ENCODE assay signal across 25 cellular contexts in the genomic region with DNA sequence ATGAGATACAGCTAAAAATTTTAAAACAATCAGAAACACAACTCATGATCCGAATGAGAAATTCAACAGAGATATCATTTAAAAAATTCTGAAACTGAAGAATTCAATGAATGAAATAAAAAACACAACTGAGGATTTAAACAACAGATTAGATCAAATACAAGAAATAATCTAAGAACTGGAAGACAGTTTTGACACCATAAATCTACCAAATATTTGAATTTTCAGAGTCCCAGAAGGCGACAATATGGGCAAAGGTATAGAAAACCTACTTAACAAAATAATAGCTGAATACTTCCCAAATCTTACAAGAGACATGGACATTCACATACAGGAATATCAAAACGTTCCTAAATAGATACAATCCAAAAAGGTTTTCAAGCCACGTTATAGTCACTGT.
DNase-seq lines count a peak whose midpoint lies in the region; ATAC-seq, FAIRE-seq and TF ChIP-seq lines count a peak whose summit lies in the region.
"Had no signal": no experiment of that assay in that cellular context is flagged by ENCODE, and none has a peak within 500 bp of the region (broad histone marks: within the 10 kb centered on the region; RNA-seq: fewer than 3 reads in every experiment).

No MANE protein-coding gene starts in this region.

- POLR2A ChIA-PET in A549 (lab: Yijun Ruan, JAX) = no interaction called here

- TF ChIP-seq RAD21 in A549 (conservative IDR thresholded peaks at IDR 0.05 in 1 of 2, IDR thresholded peaks at IDR 0.05 in 1 of 2) = no peak

- peaks cover 26% of the 10 kb centered on the region in 2 donors for H3K9me3 Mint-ChIP-seq in activated T-cell treated with anti-CD3 and anti-CD28 coated beads, Interleukin-2, amount 50 U/mL, for 72 hours

- peaks cover 22% of the 10 kb centered on the region for H3K9me3 ChIP-seq in A549
- H3K9me3 ChIP-seq: BE2C had no signal

- no peak overlapping the region for H3K27ac ChIP-seq in A549
- H3K27ac ChIP-seq: 22Rv1, BLaER1 had no signal

- H3K27me3 Mint-ChIP-seq in activated T-cell treated with anti-CD3 and anti-CD28 coated beads, Interleukin-2, amount 50 U/mL, for 72 hours (ENCODE audit: low read depth) = no peaks in the 10 kb centered on the region
- H3K27me3 Mint-ChIP-seq: CD4-positive, alpha-beta memory T cell; CD4-positive, CD25-positive, alpha-beta regulatory T cell; CD8-positive, alpha-beta memory T cell had no signal

- H3K4me3 ChIP-seq in A549 = no peak overlapping the region
- H3K4me3 ChIP-seq: BLaER1, GM12878 had no signal

- no peak for TF ChIP-seq POLR2A in A549 (IDR thresholded peaks at IDR 0.05; ENCODE audit: low read length)

- CTCF ChIA-PET in A549 (lab: Yijun Ruan, JAX) = no interaction called here

- H3K36me3 Mint-ChIP-seq in activated T-cell treated with anti-CD3 and anti-CD28 coated beads, Interleukin-2, amount 50 U/mL, for 72 hours (ENCODE audit: insufficient read depth in 2 of 2) = peaks cover 13 to 22% of the 10 kb centered on the region in 2 donors
- H3K36me3 Mint-ChIP-seq: CD14-positive monocyte had no signal

- TF ChIP-seq CTCF in A549 (IDR thresholded peaks at IDR 0.05) = no peak

- 43% methylated on average over 4 of the region's 4 CpGs for WGBS in A549 (ENCODE audit: missing lambda C conversion rate)

- FAIRE-seq in A549 (lab: Jason Lieb, UNC) = peak; percentile 36
- peak; percentile 10 for FAIRE-seq in colon (lab: Jason Lieb, UNC)
- FAIRE-seq: GM12878, GM12892, GM18507 had no signal

- TF ChIP-seq EP300 in A549 (IDR thresholded peaks at IDR 0.05) = no peak

- no peaks in the 10 kb centered on the region for H3K4me1 Mint-ChIP-seq in activated T-cell treated with anti-CD3 and anti-CD28 coated beads, Interleukin-2, amount 50 U/mL, for 72 hours (ENCODE audit: low read depth)
- H3K4me1 Mint-ChIP-seq: CD14-positive monocyte; CD4-positive, alpha-beta memory T cell; CD4-positive, CD25-positive, alpha-beta regulatory T cell; CD8-positive, alpha-beta memory T cell had no signal

- no peak for ATAC-seq in activated T-cell treated with anti-CD3 and anti-CD28 coated beads, Interleukin-2, amount 50 U/mL, for 72 hours (replicated peaks in 1 of 2)
- no peak for ATAC-seq in A549
- ATAC-seq: GM12878 had no signal

- no peak overlapping the region for H3K4me2 ChIP-seq in A549
- H3K4me2 ChIP-seq: BLaER1 had no signal

- H3K4me1 ChIP-seq in A549 = no peaks in the 10 kb centered on the region
- H3K4me1 ChIP-seq: BE2C, BLaER1 had no signal

- no peak for DNase-seq in activated T-cell treated with anti-CD3 and anti-CD28 coated beads, Interleukin-2, amount 50 U/mL, for 72 hours
- DNase-seq in activated T-cell treated with anti-CD3 and anti-CD28 coated beads for 4 hours (no peak), A549 (ENCODE audit: low read depth in 1 of 2, low spot score in 1 of 2) (no peak), NCI-H1048 (lab: John Stamatoyannopoulos, UW) (no peak)
- DNase-seq: ACHN; BE2C; C1 segment of cervical spinal cord; CD4-positive, alpha-beta memory T cell; CD4-positive, CD25-positive, alpha-beta regulatory T cell; CD8-positive, alpha-beta memory T cell; COR-L47; DMS 273 treated with DMSO at 0.1 percent for 48 hours; DMS153; DMS53; DMS79; DND-41; EL; GDM1 had no signal

- no peak overlapping the region for H3K4me3 Mint-ChIP-seq in activated T-cell treated with anti-CD3 and anti-CD28 coated beads, Interleukin-2, amount 50 U/mL, for 72 hours
- H3K4me3 Mint-ChIP-seq: CD14-positive monocyte; CD4-positive, alpha-beta memory T cell; CD4-positive, CD25-positive, alpha-beta regulatory T cell; CD8-positive, alpha-beta memory T cell had no signal

- peak overlapping the region; percentile 77 for H3K27ac Mint-ChIP-seq in activated T-cell treated with anti-CD3 and anti-CD28 coated beads, Interleukin-2, amount 50 U/mL, for 72 hours
- H3K27ac Mint-ChIP-seq: CD14-positive monocyte; CD4-positive, alpha-beta memory T cell; CD4-positive, CD25-positive, alpha-beta regulatory T cell; CD8-positive, alpha-beta memory T cell had no signal

TF ChIP-seq in A549, 52 proteins besides CTCF, POLR2A, EP300 and RAD21:
- TF ChIP-seq ESRRA (IDR thresholded peaks at IDR 0.05; ENCODE audit: borderline replicate concordance, low read length) (no peak), MAFK (IDR thresholded peaks at IDR 0.05; ENCODE audit: partially characterized antibody) (no peak), TP53 (CRISPR knock-in tag; IDR thresholded peaks at IDR 0.05) (no peak), EHMT2 (IDR thresholded peaks at IDR 0.05; ENCODE audit: low read depth) (no peak), ZC3H11A (IDR thresholded peaks at IDR 0.05) (no peak), FOSB (CRISPR knock-in tag; IDR thresholded peaks at IDR 0.05) (no peak), HOXA7 (CRISPR knock-in tag; IDR thresholded peaks at IDR 0.05) (no peak), RCOR1 (IDR thresholded peaks at IDR 0.05; ENCODE audit: low read depth, low read length) (no peak), FOSL2 (IDR thresholded peaks at IDR 0.05) (no peak), FOSL2 (CRISPR knock-in tag; IDR thresholded peaks at IDR 0.05) (no peak), ZSCAN20 (CRISPR knock-in tag; IDR thresholded peaks at IDR 0.05) (no peak), SREBF2 (IDR thresholded peaks at IDR 0.05) (no peak), BCL3 (IDR thresholded peaks at IDR 0.05) (no peak), TFCP2L1 (CRISPR knock-in tag; IDR thresholded peaks at IDR 0.05) (no peak), REST (IDR thresholded peaks at IDR 0.05) (no peak)
- TF ChIP-seq, protein P1, sequence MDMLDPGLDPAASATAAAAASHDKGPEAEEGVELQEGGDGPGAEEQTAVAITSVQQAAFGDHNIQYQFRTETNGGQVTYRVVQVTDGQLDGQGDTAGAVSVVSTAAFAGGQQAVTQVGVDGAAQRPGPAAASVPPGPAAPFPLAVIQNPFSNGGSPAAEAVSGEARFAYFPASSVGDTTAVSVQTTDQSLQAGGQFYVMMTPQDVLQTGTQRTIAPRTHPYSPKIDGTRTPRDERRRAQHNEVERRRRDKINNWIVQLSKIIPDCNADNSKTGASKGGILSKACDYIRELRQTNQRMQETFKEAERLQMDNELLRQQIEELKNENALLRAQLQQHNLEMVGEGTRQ (IDR thresholded peaks at IDR 0.05) = no peak
